In genomic region chr13:94470126-94470525, GRCh38 we compare ENCODE assay signal across 22 cellular contexts. TPM values are rescaled to one million over a fixed set of nuclear protein-coding genes. Genes with fewer than 3 reads are reported as not detected.
"Had no signal": no experiment of that assay in that cellular context is flagged by ENCODE, and none has a peak within 500 bp of the region (broad histone marks: within the 10 kb centered on the region; RNA-seq: fewer than 3 reads in every experiment).

No MANE protein-coding gene starts in this region.

- H3K4me2 ChIP-seq: SK-N-SH had no signal

- H3K9me3 ChIP-seq: SK-N-SH had no signal

- H3K27ac ChIP-seq: RWPE1 had no signal

- H3K9ac ChIP-seq: SK-N-SH had no signal

- FAIRE-seq: RCC 7860 had no signal

- DNase-seq: KBM-7, MV-4-11, NCI-H1048, NCI-H1105, NCI-H1417, NCI-H1436 treated with DMSO at 0.1 percent for 48 hours, NCI-H1694, NCI-H187 treated with DMSO at 0.1 percent for 48 hours, NCI-H2081, NCI-H2171, NCI-H226, NCI-H446, NCI-H510A, NCI-H524 treated with DMSO at 0.1 percent for 48 hours, NCI-H69, SHP77, SK-N-SH, SW 1271 had no signal

RNA-seq across cellular contexts. Expression of gene DCT, which starts 9.4 kb away (rescaled TPM):
- total RNA-seq: HT-29, MCF 10A had no signal
